In the genomic region with DNA sequence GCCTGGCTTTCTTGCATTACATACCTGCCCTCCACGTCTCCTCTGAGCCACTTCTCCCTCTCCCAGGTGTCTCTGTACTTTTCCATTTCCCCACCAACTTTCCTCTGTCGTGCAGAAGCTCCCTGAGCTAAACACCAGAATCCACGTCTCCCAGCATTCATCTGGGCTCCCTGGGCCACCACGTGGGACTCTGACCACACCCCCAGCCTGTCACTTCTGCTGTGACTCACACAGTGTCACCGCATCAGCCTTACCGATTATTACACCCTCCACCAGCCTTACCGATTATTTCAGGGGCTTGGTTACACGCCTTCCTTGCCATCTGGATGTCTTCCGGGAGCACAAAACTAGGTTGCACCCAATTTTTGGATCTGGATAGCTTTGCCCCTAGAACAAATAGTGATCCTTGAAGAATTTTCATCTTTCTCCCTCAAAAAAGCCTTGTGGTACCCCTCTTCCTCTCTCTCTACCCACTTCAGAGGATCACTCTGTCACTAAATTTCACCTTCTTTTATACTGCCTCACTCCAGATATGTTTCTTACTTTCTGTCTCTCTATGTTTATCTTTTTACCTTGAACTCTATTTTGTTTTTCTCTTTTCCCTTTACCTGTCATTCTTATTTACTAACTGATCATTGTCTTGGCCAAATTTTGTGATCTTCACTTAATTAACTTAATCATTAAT, we compare ENCODE assay signal across 1 cellular context.
TF ChIP-seq lines count a peak whose summit lies in the region.

No MANE protein-coding gene starts in this region.

TF ChIP-seq in K562, 482 proteins besides CTCF, POLR2A, EP300 and RAD21 (continued from another document and continues in another):
- TF ChIP-seq, protein P1, sequence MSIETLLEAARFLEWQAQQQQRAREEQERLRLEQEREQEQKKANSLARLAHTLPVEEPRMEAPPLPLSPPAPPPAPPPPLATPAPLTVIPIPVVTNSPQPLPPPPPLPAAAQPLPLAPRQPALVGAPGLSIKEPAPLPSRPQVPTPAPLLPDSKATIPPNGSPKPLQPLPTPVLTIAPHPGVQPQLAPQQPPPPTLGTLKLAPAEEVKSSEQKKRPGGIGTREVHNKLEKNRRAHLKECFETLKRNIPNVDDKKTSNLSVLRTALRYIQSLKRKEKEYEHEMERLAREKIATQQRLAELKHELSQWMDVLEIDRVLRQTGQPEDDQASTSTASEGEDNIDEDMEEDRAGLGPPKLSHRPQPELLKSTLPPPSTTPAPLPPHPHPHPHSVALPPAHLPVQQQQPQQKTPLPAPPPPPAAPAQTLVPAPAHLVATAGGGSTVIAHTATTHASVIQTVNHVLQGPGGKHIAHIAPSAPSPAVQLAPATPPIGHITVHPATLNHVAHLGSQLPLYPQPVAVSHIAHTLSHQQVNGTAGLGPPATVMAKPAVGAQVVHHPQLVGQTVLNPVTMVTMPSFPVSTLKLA (conservative IDR thresholded peaks at IDR 0.05): peak; percentile 82 to 83
- TF ChIP-seq, protein P2, sequence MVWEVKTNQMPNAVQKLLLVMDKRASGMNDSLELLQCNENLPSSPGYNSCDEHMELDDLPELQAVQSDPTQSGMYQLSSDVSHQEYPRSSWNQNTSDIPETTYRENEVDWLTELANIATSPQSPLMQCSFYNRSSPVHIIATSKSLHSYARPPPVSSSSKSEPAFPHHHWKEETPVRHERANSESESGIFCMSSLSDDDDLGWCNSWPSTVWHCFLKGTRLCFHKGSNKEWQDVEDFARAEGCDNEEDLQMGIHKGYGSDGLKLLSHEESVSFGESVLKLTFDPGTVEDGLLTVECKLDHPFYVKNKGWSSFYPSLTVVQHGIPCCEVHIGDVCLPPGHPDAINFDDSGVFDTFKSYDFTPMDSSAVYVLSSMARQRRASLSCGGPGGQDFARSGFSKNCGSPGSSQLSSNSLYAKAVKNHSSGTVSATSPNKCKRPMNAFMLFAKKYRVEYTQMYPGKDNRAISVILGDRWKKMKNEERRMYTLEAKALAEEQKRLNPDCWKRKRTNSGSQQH (CRISPR knock-in tag; IDR thresholded peaks at IDR 0.05): no peak
- TF ChIP-seq ZNF77 (CRISPR knock-in tag; IDR thresholded peaks at IDR 0.05): no peak
- no peak for TF ChIP-seq TOE1 (IDR thresholded peaks at IDR 0.05; ENCODE audit: borderline replicate concordance)
- no peak for TF ChIP-seq TOE1 (CRISPR knock-in tag; IDR thresholded peaks at IDR 0.05; ENCODE audit: borderline replicate concordance, low read depth)
- TF ChIP-seq, protein P3, sequence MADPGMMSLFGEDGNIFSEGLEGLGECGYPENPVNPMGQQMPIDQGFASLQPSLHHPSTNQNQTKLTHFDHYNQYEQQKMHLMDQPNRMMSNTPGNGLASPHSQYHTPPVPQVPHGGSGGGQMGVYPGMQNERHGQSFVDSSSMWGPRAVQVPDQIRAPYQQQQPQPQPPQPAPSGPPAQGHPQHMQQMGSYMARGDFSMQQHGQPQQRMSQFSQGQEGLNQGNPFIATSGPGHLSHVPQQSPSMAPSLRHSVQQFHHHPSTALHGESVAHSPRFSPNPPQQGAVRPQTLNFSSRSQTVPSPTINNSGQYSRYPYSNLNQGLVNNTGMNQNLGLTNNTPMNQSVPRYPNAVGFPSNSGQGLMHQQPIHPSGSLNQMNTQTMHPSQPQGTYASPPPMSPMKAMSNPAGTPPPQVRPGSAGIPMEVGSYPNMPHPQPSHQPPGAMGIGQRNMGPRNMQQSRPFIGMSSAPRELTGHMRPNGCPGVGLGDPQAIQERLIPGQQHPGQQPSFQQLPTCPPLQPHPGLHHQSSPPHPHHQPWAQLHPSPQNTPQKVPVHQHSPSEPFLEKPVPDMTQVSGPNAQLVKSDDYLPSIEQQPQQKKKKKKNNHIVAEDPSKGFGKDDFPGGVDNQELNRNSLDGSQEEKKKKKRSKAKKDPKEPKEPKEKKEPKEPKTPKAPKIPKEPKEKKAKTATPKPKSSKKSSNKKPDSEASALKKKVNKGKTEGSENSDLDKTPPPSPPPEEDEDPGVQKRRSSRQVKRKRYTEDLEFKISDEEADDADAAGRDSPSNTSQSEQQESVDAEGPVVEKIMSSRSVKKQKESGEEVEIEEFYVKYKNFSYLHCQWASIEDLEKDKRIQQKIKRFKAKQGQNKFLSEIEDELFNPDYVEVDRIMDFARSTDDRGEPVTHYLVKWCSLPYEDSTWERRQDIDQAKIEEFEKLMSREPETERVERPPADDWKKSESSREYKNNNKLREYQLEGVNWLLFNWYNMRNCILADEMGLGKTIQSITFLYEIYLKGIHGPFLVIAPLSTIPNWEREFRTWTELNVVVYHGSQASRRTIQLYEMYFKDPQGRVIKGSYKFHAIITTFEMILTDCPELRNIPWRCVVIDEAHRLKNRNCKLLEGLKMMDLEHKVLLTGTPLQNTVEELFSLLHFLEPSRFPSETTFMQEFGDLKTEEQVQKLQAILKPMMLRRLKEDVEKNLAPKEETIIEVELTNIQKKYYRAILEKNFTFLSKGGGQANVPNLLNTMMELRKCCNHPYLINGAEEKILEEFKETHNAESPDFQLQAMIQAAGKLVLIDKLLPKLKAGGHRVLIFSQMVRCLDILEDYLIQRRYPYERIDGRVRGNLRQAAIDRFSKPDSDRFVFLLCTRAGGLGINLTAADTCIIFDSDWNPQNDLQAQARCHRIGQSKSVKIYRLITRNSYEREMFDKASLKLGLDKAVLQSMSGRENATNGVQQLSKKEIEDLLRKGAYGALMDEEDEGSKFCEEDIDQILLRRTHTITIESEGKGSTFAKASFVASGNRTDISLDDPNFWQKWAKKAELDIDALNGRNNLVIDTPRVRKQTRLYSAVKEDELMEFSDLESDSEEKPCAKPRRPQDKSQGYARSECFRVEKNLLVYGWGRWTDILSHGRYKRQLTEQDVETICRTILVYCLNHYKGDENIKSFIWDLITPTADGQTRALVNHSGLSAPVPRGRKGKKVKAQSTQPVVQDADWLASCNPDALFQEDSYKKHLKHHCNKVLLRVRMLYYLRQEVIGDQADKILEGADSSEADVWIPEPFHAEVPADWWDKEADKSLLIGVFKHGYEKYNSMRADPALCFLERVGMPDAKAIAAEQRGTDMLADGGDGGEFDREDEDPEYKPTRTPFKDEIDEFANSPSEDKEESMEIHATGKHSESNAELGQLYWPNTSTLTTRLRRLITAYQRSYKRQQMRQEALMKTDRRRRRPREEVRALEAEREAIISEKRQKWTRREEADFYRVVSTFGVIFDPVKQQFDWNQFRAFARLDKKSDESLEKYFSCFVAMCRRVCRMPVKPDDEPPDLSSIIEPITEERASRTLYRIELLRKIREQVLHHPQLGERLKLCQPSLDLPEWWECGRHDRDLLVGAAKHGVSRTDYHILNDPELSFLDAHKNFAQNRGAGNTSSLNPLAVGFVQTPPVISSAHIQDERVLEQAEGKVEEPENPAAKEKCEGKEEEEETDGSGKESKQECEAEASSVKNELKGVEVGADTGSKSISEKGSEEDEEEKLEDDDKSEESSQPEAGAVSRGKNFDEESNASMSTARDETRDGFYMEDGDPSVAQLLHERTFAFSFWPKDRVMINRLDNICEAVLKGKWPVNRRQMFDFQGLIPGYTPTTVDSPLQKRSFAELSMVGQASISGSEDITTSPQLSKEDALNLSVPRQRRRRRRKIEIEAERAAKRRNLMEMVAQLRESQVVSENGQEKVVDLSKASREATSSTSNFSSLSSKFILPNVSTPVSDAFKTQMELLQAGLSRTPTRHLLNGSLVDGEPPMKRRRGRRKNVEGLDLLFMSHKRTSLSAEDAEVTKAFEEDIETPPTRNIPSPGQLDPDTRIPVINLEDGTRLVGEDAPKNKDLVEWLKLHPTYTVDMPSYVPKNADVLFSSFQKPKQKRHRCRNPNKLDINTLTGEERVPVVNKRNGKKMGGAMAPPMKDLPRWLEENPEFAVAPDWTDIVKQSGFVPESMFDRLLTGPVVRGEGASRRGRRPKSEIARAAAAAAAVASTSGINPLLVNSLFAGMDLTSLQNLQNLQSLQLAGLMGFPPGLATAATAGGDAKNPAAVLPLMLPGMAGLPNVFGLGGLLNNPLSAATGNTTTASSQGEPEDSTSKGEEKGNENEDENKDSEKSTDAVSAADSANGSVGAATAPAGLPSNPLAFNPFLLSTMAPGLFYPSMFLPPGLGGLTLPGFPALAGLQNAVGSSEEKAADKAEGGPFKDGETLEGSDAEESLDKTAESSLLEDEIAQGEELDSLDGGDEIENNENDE (IDR thresholded peaks at IDR 0.05; ENCODE audit: low read depth, low read length): no peak
- no peak for TF ChIP-seq SIRT6 (IDR thresholded peaks at IDR 0.05; ENCODE audit: low read depth, low read length)
- TF ChIP-seq, protein P4, sequence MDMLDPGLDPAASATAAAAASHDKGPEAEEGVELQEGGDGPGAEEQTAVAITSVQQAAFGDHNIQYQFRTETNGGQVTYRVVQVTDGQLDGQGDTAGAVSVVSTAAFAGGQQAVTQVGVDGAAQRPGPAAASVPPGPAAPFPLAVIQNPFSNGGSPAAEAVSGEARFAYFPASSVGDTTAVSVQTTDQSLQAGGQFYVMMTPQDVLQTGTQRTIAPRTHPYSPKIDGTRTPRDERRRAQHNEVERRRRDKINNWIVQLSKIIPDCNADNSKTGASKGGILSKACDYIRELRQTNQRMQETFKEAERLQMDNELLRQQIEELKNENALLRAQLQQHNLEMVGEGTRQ (CRISPR knock-in tag; IDR thresholded peaks at IDR 0.05): peak; percentile 86
- no peak for TF ChIP-seq RFX5 (IDR thresholded peaks at IDR 0.05; ENCODE audit: low read depth, low read length)
- peak; percentile 63 for TF ChIP-seq FOSL1 (tag; conservative IDR thresholded peaks at IDR 0.05)
- no peak for TF ChIP-seq HCFC1 (IDR thresholded peaks at IDR 0.05; ENCODE audit: low read depth, low read length)
- TF ChIP-seq, protein P5, sequence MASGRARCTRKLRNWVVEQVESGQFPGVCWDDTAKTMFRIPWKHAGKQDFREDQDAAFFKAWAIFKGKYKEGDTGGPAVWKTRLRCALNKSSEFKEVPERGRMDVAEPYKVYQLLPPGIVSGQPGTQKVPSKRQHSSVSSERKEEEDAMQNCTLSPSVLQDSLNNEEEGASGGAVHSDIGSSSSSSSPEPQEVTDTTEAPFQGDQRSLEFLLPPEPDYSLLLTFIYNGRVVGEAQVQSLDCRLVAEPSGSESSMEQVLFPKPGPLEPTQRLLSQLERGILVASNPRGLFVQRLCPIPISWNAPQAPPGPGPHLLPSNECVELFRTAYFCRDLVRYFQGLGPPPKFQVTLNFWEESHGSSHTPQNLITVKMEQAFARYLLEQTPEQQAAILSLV (tag; IDR thresholded peaks at IDR 0.05): no peak
- no peak for TF ChIP-seq ZKSCAN3 (CRISPR knock-in tag; IDR thresholded peaks at IDR 0.05)
- no peak for TF ChIP-seq SIX5 (IDR thresholded peaks at IDR 0.05; ENCODE audit: borderline replicate concordance in 1 of 2, insufficient read depth in 1 of 2, low read depth in 1 of 2, low read length in 2 of 2)
- TF ChIP-seq FOXA3 (CRISPR knock-in tag; conservative IDR thresholded peaks at IDR 0.05 in 1 of 2, IDR thresholded peaks at IDR 0.05 in 1 of 2): no peak
- TF ChIP-seq, protein P6, sequence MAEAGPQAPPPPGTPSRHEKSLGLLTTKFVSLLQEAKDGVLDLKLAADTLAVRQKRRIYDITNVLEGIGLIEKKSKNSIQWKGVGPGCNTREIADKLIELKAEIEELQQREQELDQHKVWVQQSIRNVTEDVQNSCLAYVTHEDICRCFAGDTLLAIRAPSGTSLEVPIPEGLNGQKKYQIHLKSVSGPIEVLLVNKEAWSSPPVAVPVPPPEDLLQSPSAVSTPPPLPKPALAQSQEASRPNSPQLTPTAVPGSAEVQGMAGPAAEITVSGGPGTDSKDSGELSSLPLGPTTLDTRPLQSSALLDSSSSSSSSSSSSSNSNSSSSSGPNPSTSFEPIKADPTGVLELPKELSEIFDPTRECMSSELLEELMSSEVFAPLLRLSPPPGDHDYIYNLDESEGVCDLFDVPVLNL (CRISPR knock-in tag; IDR thresholded peaks at IDR 0.05; ENCODE audit: low read depth): no peak
- TF ChIP-seq, protein P7, sequence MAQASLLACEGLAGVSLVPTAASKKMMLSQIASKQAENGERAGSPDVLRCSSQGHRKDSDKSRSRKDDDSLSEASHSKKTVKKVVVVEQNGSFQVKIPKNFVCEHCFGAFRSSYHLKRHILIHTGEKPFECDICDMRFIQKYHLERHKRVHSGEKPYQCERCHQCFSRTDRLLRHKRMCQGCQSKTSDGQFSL (CRISPR knock-in tag; IDR thresholded peaks at IDR 0.05): no peak
- TF ChIP-seq, protein P7 (tag; IDR thresholded peaks at IDR 0.05): no peak
- TF ChIP-seq ZNF140 (CRISPR knock-in tag; IDR thresholded peaks at IDR 0.05): no peak
- TF ChIP-seq, protein P8, sequence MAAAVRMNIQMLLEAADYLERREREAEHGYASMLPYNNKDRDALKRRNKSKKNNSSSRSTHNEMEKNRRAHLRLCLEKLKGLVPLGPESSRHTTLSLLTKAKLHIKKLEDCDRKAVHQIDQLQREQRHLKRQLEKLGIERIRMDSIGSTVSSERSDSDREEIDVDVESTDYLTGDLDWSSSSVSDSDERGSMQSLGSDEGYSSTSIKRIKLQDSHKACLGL (CRISPR knock-in tag; IDR thresholded peaks at IDR 0.05; ENCODE audit: borderline replicate concordance, poor library complexity, severe bottlenecking): no peak
- TF ChIP-seq RCOR1 (IDR thresholded peaks at IDR 0.05; ENCODE audit: borderline replicate concordance in 1 of 2, low read depth in 2 of 2, low read length in 2 of 2): no peak
- TF ChIP-seq, protein P9, sequence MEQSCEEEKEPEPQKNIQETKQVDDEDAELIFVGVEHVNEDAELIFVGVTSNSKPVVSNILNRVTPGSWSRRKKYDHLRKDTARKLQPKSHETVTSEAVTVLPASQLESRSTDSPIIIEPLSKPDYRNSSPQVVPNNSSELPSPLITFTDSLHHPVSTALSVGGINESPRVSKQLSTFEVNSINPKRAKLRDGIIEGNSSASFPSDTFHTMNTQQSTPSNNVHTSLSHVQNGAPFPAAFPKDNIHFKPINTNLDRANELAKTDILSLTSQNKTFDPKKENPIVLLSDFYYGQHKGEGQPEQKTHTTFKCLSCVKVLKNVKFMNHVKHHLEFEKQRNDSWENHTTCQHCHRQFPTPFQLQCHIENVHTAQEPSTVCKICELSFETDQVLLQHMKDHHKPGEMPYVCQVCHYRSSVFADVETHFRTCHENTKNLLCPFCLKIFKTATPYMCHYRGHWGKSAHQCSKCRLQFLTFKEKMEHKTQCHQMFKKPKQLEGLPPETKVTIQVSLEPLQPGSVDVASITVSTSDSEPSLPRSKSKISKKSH (CRISPR knock-in tag; IDR thresholded peaks at IDR 0.05): no peak
- TF ChIP-seq CBX2 (IDR thresholded peaks at IDR 0.05; ENCODE audit: insufficient read depth, low read length, poor library complexity, severe bottlenecking): no peak
- no peak for TF ChIP-seq NONO (IDR thresholded peaks at IDR 0.05; ENCODE audit: low read depth in 2 of 2, low read length in 1 of 2)
- TF ChIP-seq RB1 (IDR thresholded peaks at IDR 0.05; ENCODE audit: low read depth): no peak
- 0 out of 2 replicates have a peak, but pooled peaks have one; percentile 34 for TF ChIP-seq CEBPG (CRISPR knock-in tag; IDR thresholded peaks at IDR 0.05)
- no peak for TF ChIP-seq CEBPG (tag; conservative IDR thresholded peaks at IDR 0.05 in 1 of 2, IDR thresholded peaks at IDR 0.05 in 1 of 2)
- no peak for TF ChIP-seq CBFA2T3 (IDR thresholded peaks at IDR 0.05)
- TF ChIP-seq U2AF2 (optimal IDR thresholded peaks at IDR 0.05; ENCODE audit: low read depth, low read length): no peak
- TF ChIP-seq ZNF232 (CRISPR knock-in tag; IDR thresholded peaks at IDR 0.05): no peak
